8 cellular contexts compared by ENCODE assay signal in the genomic region with DNA sequence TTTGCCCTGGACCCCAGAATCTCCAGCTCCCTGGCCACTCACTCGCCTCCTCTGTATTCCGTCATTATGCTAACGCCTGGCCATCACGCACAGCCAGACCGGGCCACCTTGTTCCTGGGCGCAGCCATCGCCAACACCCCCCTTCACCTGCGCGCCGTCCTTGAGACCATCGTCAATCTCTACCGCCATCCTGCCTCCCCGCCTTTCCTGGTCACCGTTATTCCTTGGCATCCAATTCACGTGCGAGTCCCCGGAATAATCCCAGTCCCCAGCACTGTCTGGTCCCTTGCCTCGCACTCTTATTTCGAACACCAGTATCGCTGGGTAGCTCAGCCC. TPM values are rescaled to one million over a fixed set of nuclear protein-coding genes. Genes with fewer than 3 reads are reported as not detected.
DNase-seq lines count a peak whose midpoint lies in the region; ATAC-seq and TF ChIP-seq lines count a peak whose summit lies in the region.

No MANE protein-coding gene starts in this region.

- TSS peak; percentile 46 for BruUV-seq in A673 (replicated peaks; lab: Mats Ljungman, UMichigan)

- H3K9me3 ChIP-seq in A673 (ENCODE audit: low read depth, low read length, poor library complexity, severe bottlenecking) (no peaks in the 10 kb centered on the region), H9 (ENCODE audit: control insufficient read depth, low read depth, low read length) (no peaks in the 10 kb centered on the region), left ventricle myocardium inferior (replicated peaks) (no peaks in the 10 kb centered on the region)

- CTCF ChIA-PET in A673 (lab: Charles Lee), result no interaction called here
- CTCF ChIA-PET in activated CD8-positive, alpha-beta T cell treated with anti-CD3 and anti-CD28 coated beads, Interleukin-2, amount 10 ng/mL, durations not matched to agents 7 days and 5 days (lab: Charles Lee), result interaction anchor here (1.0 to 3.7 kb wide), 4 partner anchors 20 to 289 kb away, joined by 4 to 19 read pairs (median 10); a partner anchor contains a TSS

- no peak overlapping the region for H3K4ac ChIP-seq in H9 (ENCODE audit: low read depth, low read length)

- peaks cover 5 to 22% (median 22%) of the 10 kb centered on the region in 3 experiments; a peak in 6 of 7 replicates for H3K36me3 Mint-ChIP-seq in H9 (ENCODE audit: insufficient read depth in 1 of 3, low read depth in 3 of 3)
- peaks cover 18% of the 10 kb centered on the region for H3K36me3 Mint-ChIP-seq in activated CD8-positive, alpha-beta T cell treated with anti-CD3 and anti-CD28 coated beads, Interleukin-2, amount 10 ng/mL, durations not matched to agents 7 days and 5 days (ENCODE audit: low read depth)

- peak overlapping the region; percentile 79 for H3K27ac ChIP-seq in A673 (ENCODE audit: low read depth, low read length, poor library complexity, severe bottlenecking)
- no peak overlapping the region for H3K27ac ChIP-seq in H9 (ENCODE audit: insufficient read length, low read depth, low read length)
- H3K27ac ChIP-seq in left ventricle myocardium inferior (replicated peaks), result peak overlapping the region; percentile 92

- H3K9me3 Mint-ChIP-seq in H9, result no peaks in the 10 kb centered on the region; a peak in 1 of 5 replicates
- H3K9me3 Mint-ChIP-seq in activated CD8-positive, alpha-beta T cell treated with anti-CD3 and anti-CD28 coated beads, Interleukin-2, amount 10 ng/mL, durations not matched to agents 7 days and 5 days (ENCODE audit: insufficient read depth), result no peaks in the 10 kb centered on the region

- no peak overlapping the region for H3K56ac ChIP-seq in H9 (ENCODE audit: insufficient read length, low read depth, low read length)

- peaks cover 3% of the 10 kb centered on the region for H4K20me1 ChIP-seq in H9 (ENCODE audit: control insufficient read depth, insufficient read depth, insufficient read length)

- ATAC-seq in activated CD8-positive, alpha-beta T cell treated with anti-CD3 and anti-CD28 coated beads, Interleukin-2, amount 10 ng/mL, durations not matched to agents 7 days and 5 days, result no peak
- ATAC-seq in GM21786 (IDR thresholded peaks at IDR 0.05; ENCODE audit: unreplicated experiment) (no peak), GM18873 (IDR thresholded peaks at IDR 0.05; ENCODE audit: low FRiP score, unreplicated experiment) (no peak)

- peaks cover 11% of the 10 kb centered on the region for H3K23me2 ChIP-seq in H9 (ENCODE audit: insufficient read length, low read depth, low read length, poor library complexity, severe bottlenecking)

- no peak overlapping the region for H3T11ph ChIP-seq in H9 (ENCODE audit: low read length)

- H4K5ac ChIP-seq in H9 (ENCODE audit: insufficient read length, low read depth, low read length), result no peak overlapping the region

- H3K27me3 Mint-ChIP-seq in H9 (ENCODE audit: low read depth), result peaks cover 2% of the 10 kb centered on the region
- H3K27me3 Mint-ChIP-seq in activated CD8-positive, alpha-beta T cell treated with anti-CD3 and anti-CD28 coated beads, Interleukin-2, amount 10 ng/mL, durations not matched to agents 7 days and 5 days (ENCODE audit: low read depth), result peaks cover 3% of the 10 kb centered on the region

- peaks cover 2% of the 10 kb centered on the region; the same call in 1 of the 2 replicates for H3K79me2 ChIP-seq in H9 (ENCODE audit: insufficient read depth, low read length)

- no peak overlapping the region for H2AFZ ChIP-seq in H9 (ENCODE audit: low read length)

- H2BK120ac ChIP-seq in H9 (ENCODE audit: low read depth, low read length, poor library complexity, severe bottlenecking), result no peak overlapping the region

- peak overlapping the region; percentile 92 to 99 for H3K4me3 Mint-ChIP-seq in H9
- H3K4me3 Mint-ChIP-seq in activated CD8-positive, alpha-beta T cell treated with anti-CD3 and anti-CD28 coated beads, Interleukin-2, amount 10 ng/mL, durations not matched to agents 7 days and 5 days, result peak overlapping the region; percentile 95

- WGBS in H9 (ENCODE audit: extremely low coverage, insufficient read length, low lambda C conversion rate), result no CpG with 5 or more reads among the region's 20 CpGs

- no peak overlapping the region for H3K23ac ChIP-seq in H9 (ENCODE audit: insufficient read length, low read depth, low read length)

- H3K4me2 ChIP-seq in H9 (ENCODE audit: insufficient read depth, insufficient read length, low read length), result peak overlapping the region; percentile 80

- peaks cover 3% of the 10 kb centered on the region for H3K4me1 ChIP-seq in A673 (ENCODE audit: insufficient read depth, low read length, poor library complexity, severe bottlenecking)
- peaks cover 2% of the 10 kb centered on the region; the same call in 1 of the 2 replicates for H3K4me1 ChIP-seq in H9 (ENCODE audit: insufficient read depth, low read length)
- H3K4me1 ChIP-seq in left ventricle myocardium inferior, result peaks cover 24% of the 10 kb centered on the region

- H3K79me1 ChIP-seq in H9 (ENCODE audit: insufficient read depth, low read depth, low read length, poor library complexity, severe bottlenecking), result peaks cover 2% of the 10 kb centered on the region

- POLR2A ChIA-PET in A673 (lab: Charles Lee; ENCODE audit: low non-redundant PET), result no interaction called here
- POLR2A ChIA-PET in activated CD8-positive, alpha-beta T cell treated with anti-CD3 and anti-CD28 coated beads, Interleukin-2, amount 10 ng/mL, durations not matched to agents 7 days and 5 days (lab: Charles Lee), result interaction anchor here (0.5 to 1.5 kb wide), 7 partner anchors 20 to 137 kb away, joined by 3 to 5 read pairs (median 4); a partner anchor contains a TSS

- peaks cover 9 to 15% of the 10 kb centered on the region in 2 experiments for H3K4me1 Mint-ChIP-seq in H9
- H3K4me1 Mint-ChIP-seq in activated CD8-positive, alpha-beta T cell treated with anti-CD3 and anti-CD28 coated beads, Interleukin-2, amount 10 ng/mL, durations not matched to agents 7 days and 5 days (ENCODE audit: low read depth), result peaks cover 34% of the 10 kb centered on the region

- DNase-seq in A673 (ENCODE audit: low spot score), result no peak
- DNase-seq in H9, result peak; percentile 38
- no peak for DNase-seq in activated CD8-positive, alpha-beta T cell treated with anti-CD3 and anti-CD28 coated beads, Interleukin-2, amount 10 ng/mL, durations not matched to agents 7 days and 5 days
- DNase-seq in left ventricle myocardium inferior, result no peak
- DNase-seq in skeletal muscle cell (ENCODE audit: low read depth), result no peak
- no peak for DNase-seq in NCI-H774 (lab: John Stamatoyannopoulos, UW)

- H2BK20ac ChIP-seq in H9 (ENCODE audit: low read depth, low read length, poor library complexity, severe bottlenecking), result no peak overlapping the region

- H3K18ac ChIP-seq in H9 (ENCODE audit: insufficient read length, low read depth, low read length), result no peak overlapping the region

- intact Hi-C loops in A673 (cut with micrococcal nuclease; ENCODE audit: unreplicated experiment) (loop anchor here (1.0 to 10.0 kb wide), 2 partner anchors 20 to 139 kb away; a partner anchor contains a TSS), left ventricle myocardium inferior (cut with micrococcal nuclease) (no loop called here)

- TF ChIP-seq CTCF in A673 (conservative IDR thresholded peaks at IDR 0.05; ENCODE audit: low read depth, low read length) (no peak), H9 (conservative IDR thresholded peaks at IDR 0.05) (no peak), left ventricle myocardium inferior (IDR thresholded peaks at IDR 0.05; ENCODE audit: borderline replicate concordance) (no peak)

- H4K91ac ChIP-seq in H9 (ENCODE audit: insufficient read length, low read depth, low read length), result no peak overlapping the region

- no peak overlapping the region for H2AK5ac ChIP-seq in H9 (ENCODE audit: insufficient read length, low read length)

- H2BK15ac ChIP-seq in H9 (ENCODE audit: low read depth, low read length), result no peak overlapping the region

- H3K36me3 ChIP-seq in A673 (ENCODE audit: insufficient read depth, low read length, poor library complexity, severe bottlenecking), result peaks cover 4% of the 10 kb centered on the region
- H3K36me3 ChIP-seq in left ventricle myocardium inferior, result peaks cover 17% of the 10 kb centered on the region

- no peak overlapping the region for H4K8ac ChIP-seq in H9 (replicated peaks; ENCODE audit: insufficient read length, low read depth, low read length)

- H3K4me3 ChIP-seq in A673 (ENCODE audit: low read depth, low read length, poor library complexity, severe bottlenecking) (peak overlapping the region; percentile 73), left ventricle myocardium inferior (peak overlapping the region; percentile 94), skeletal muscle cell (ENCODE audit: low read depth, low read length) (peak overlapping the region; percentile 96)

- peak overlapping the region; percentile 32; the same call in 1 of the 2 replicates for H3K14ac ChIP-seq in H9 (ENCODE audit: insufficient read depth, low read length)

- peak overlapping the region; percentile 44 to 94 (median 94); a peak in 6 of 7 replicates for H3K27ac Mint-ChIP-seq in H9
- H3K27ac Mint-ChIP-seq in activated CD8-positive, alpha-beta T cell treated with anti-CD3 and anti-CD28 coated beads, Interleukin-2, amount 10 ng/mL, durations not matched to agents 7 days and 5 days, result peak overlapping the region; percentile 94

- H3K27me3 ChIP-seq in A673 (replicated peaks; ENCODE audit: insufficient read depth, low read depth, low read length, poor library complexity) (no peaks in the 10 kb centered on the region), H9 (ENCODE audit: insufficient read depth, low read length) (no peaks in the 10 kb centered on the region), left ventricle myocardium inferior (ENCODE audit: low read depth) (no peaks in the 10 kb centered on the region)

- peak overlapping the region; percentile 76 for H3K9ac ChIP-seq in H9 (ENCODE audit: extremely low read depth, insufficient read length, low read length)

- H2BK12ac ChIP-seq in H9 (ENCODE audit: insufficient read length, low read depth, low read length), result no peak overlapping the region

- H2BK5ac ChIP-seq in H9 (ENCODE audit: insufficient read length, low read length), result no peak overlapping the region

RNA-seq across cellular contexts. Expression of a gene that starts 0.5 kb away (rescaled TPM):
- 85.0 and 98.3 TPM in 2 replicates for total RNA-seq in A673 (2021)
- total RNA-seq in H9 (2021), result 93.9 and 94.5 TPM in 2 replicates
- total RNA-seq in activated CD8-positive, alpha-beta T cell treated with anti-CD3 and anti-CD28 coated beads, Interleukin-2, amount 10 ng/mL, durations not matched to agents 7 days and 5 days, result 10 to 100 TPM; 71.6 to 78.8 TPM
- 39.5 TPM for total RNA-seq in left ventricle myocardium inferior

RNA-seq across cellular contexts. Expression of a gene that starts 5.3 kb away (rescaled TPM):
- 3.1 and 4.0 TPM in 2 replicates for total RNA-seq in A673 (2021)
- total RNA-seq in H9 (2021), result 2.8 and 3.6 TPM in 2 replicates
- 1 to 10 TPM; 5.3 to 6.8 TPM for total RNA-seq in activated CD8-positive, alpha-beta T cell treated with anti-CD3 and anti-CD28 coated beads, Interleukin-2, amount 10 ng/mL, durations not matched to agents 7 days and 5 days
- 1.2 TPM for total RNA-seq in left ventricle myocardium inferior

RNA-seq across cellular contexts. Expression of a gene that starts 14.1 kb away (rescaled TPM):
- total RNA-seq in A673 (2021) (36.6 and 40.6 TPM in 2 replicates), H9 (2021) (55.7 and 57.0 TPM in 2 replicates), left ventricle myocardium inferior (75.9 TPM)
- 10 to 100 TPM; 38.9 TPM for total RNA-seq in activated CD8-positive, alpha-beta T cell treated with anti-CD3 and anti-CD28 coated beads, Interleukin-2, amount 10 ng/mL, durations not matched to agents 7 days and 5 days

RNA-seq across cellular contexts. Expression of a gene that starts 19.8 kb away (rescaled TPM):
- total RNA-seq in A673 (2021), result 26.6 and 27.9 TPM in 2 replicates
- total RNA-seq in H9 (2021), result 25.9 and 29.2 TPM in 2 replicates
- total RNA-seq in activated CD8-positive, alpha-beta T cell treated with anti-CD3 and anti-CD28 coated beads, Interleukin-2, amount 10 ng/mL, durations not matched to agents 7 days and 5 days, result 10 to 100 TPM; 26.0 to 30.3 TPM
- total RNA-seq in left ventricle myocardium inferior, result 9.6 TPM

RNA-seq across cellular contexts. Expression of a gene that starts 20.0 kb away (rescaled TPM):
- total RNA-seq in A673 (2021), result 16.5 and 19.8 TPM in 2 replicates
- 18.6 and 19.6 TPM in 2 replicates for total RNA-seq in H9 (2021)
- total RNA-seq in activated CD8-positive, alpha-beta T cell treated with anti-CD3 and anti-CD28 coated beads, Interleukin-2, amount 10 ng/mL, durations not matched to agents 7 days and 5 days, result 10 to 100 TPM; 20.8 to 22.2 TPM
- 5.3 TPM for total RNA-seq in left ventricle myocardium inferior
